Comparison of ENCODE assay signal across 1 cellular context in genomic region chr3:189988854-189989253, GRCh38.
TF ChIP-seq lines count a peak whose summit lies in the region.

No MANE protein-coding gene starts in this region.

TF ChIP-seq in IMR-90, 13 proteins besides CTCF, POLR2A, EP300 and RAD21:
- no peak for TF ChIP-seq RFX5 (IDR thresholded peaks at IDR 0.05; ENCODE audit: low read depth, low read length)
- TF ChIP-seq MXI1 (IDR thresholded peaks at IDR 0.05; ENCODE audit: borderline replicate concordance, low read depth, low read length) = no peak
- no peak for TF ChIP-seq SMC3 (IDR thresholded peaks at IDR 0.05; ENCODE audit: low read depth, low read length)
- no peak for TF ChIP-seq BHLHE40 (IDR thresholded peaks at IDR 0.05; ENCODE audit: low read depth, low read length)
- TF ChIP-seq ELK1 (IDR thresholded peaks at IDR 0.05; ENCODE audit: borderline replicate concordance, low read depth, low read length) = no peak
- TF ChIP-seq NFE2L2 (IDR thresholded peaks at IDR 0.05; ENCODE audit: low read depth, low read length) = no peak
- TF ChIP-seq FOS (IDR thresholded peaks at IDR 0.05; ENCODE audit: low read depth, low read length) = no peak
- TF ChIP-seq CHD1 (IDR thresholded peaks at IDR 0.05; ENCODE audit: low read depth, low read length) = no peak
- no peak for TF ChIP-seq RCOR1 (IDR thresholded peaks at IDR 0.05; ENCODE audit: insufficient replicate concordance, low read length)
- no peak for TF ChIP-seq USF2 (IDR thresholded peaks at IDR 0.05; ENCODE audit: low read depth, low read length)
- TF ChIP-seq MAFK (IDR thresholded peaks at IDR 0.05; ENCODE audit: low read depth, low read length) = no peak
- TF ChIP-seq CEBPB (IDR thresholded peaks at IDR 0.05; ENCODE audit: low read depth, low read length) = no peak
- no peak for TF ChIP-seq MAZ (IDR thresholded peaks at IDR 0.05; ENCODE audit: borderline replicate concordance, low read depth, low read length)
